Comparison of ENCODE assay signal across 25 cellular contexts in the genomic region with DNA sequence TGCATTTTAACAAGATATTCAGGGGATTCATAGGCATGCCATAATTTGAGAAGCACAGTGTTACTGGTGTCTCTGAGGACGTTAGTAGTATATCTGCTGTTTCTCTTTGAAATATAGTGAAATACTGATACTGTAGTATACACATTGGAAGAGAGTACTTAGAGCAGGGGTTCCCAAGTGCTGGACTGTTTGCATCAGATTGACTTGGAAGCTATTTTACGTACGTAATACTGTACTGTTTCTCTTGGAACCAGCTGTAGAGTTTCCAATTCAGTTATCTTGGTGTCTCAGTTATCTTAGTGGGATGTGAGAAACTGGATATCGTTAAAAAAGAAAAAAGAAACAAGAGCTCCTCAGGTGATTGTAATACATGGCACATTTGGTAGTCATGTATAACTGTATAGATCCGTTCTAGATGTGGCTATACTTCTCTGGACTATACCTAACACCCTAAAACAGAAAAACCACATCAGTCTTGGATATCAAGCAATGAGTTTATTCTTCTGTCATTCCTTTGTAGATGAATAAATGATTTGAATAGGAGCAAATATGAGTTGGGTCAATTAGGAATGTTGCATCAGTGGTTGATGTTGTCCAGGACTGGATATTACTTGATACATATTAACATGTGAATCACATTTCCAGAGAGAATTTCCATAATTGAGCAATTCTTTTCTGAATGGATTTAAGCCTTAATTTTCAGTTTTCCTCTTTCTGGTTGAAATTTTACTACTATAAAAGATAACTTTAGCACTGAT. TPM values are rescaled to one million over a fixed set of nuclear protein-coding genes. Genes with fewer than 3 reads are reported as not detected.
DNase-seq lines count a peak whose midpoint lies in the region; ATAC-seq and TF ChIP-seq lines count a peak whose summit lies in the region.
"Had no signal": no experiment of that assay in that cellular context is flagged by ENCODE, and none has a peak within 500 bp of the region (broad histone marks: within the 10 kb centered on the region; RNA-seq: fewer than 3 reads in every experiment).

No MANE protein-coding gene starts in this region.

- peak; percentile 57 for ATAC-seq in omental fat pad (ENCODE audit: low FRiP score)
- peak; percentile 56 for ATAC-seq in aorta (ENCODE audit: low FRiP score)
- no peak for ATAC-seq in HG02970 (IDR thresholded peaks at IDR 0.05; ENCODE audit: low FRiP score, unreplicated experiment)

- POLR2A ChIA-PET in MCF 10A (lab: Yijun Ruan, JAX): interaction anchor here (0.7 to 1.4 kb wide), 2 partner anchors 11 to 33 kb away, joined by 3 read pairs; a partner anchor contains a TSS

- H3K9me3 ChIP-seq in mammary epithelial cell (replicated peaks; ENCODE audit: insufficient read depth, low read length): no peaks in the 10 kb centered on the region
- no peaks in the 10 kb centered on the region for H3K9me3 ChIP-seq in aorta (ENCODE audit: control insufficient read depth, low read length)
- H3K9me3 ChIP-seq: BLaER1 treated with 17β-estradiol and CSF1 and Interleukin-3, amounts not matched to agents 10 nM and 100 nM; Caco-2; SK-N-SH had no signal

- H3K27me3 Mint-ChIP-seq in MCF 10A (ENCODE audit: insufficient read depth, unreplicated experiment): no peaks in the 10 kb centered on the region
- H3K27me3 Mint-ChIP-seq: CD4-positive, alpha-beta memory T cell had no signal

- peaks cover 7% of the 10 kb centered on the region for H3K79me2 ChIP-seq in mammary epithelial cell (ENCODE audit: insufficient read depth, low read length)

- H3K27me3 ChIP-seq in mammary epithelial cell (ENCODE audit: insufficient read depth, low read length): no peaks in the 10 kb centered on the region
- H3K27me3 ChIP-seq in aorta (ENCODE audit: control insufficient read depth in 1 of 2, insufficient read depth in 2 of 2, low read length in 1 of 2): no peaks in the 10 kb centered on the region
- H3K27me3 ChIP-seq: BLaER1 treated with 17β-estradiol and CSF1 and Interleukin-3, amounts not matched to agents 10 nM and 100 nM had no signal

- H2AFZ ChIP-seq in mammary epithelial cell (ENCODE audit: low read depth, low read length): no peak overlapping the region

- dilution Hi-C loops in mammary epithelial cell (cut with HindIII; ENCODE audit: low sequenced_read_pairs): no loop called here

- no peaks in the 10 kb centered on the region for H3K9me3 Mint-ChIP-seq in MCF 10A (ENCODE audit: unreplicated experiment)

- H4K20me1 ChIP-seq in mammary epithelial cell (ENCODE audit: insufficient read depth, low read length): no peaks in the 10 kb centered on the region

- H3K4me1 Mint-ChIP-seq in MCF 10A (ENCODE audit: insufficient read depth, unreplicated experiment): peaks cover 13% of the 10 kb centered on the region

- H3K4me1 ChIP-seq in mammary epithelial cell (ENCODE audit: insufficient read depth, low read length): no peaks in the 10 kb centered on the region
- H3K4me1 ChIP-seq in aorta (ENCODE audit: control insufficient read depth in 1 of 2, insufficient read depth in 2 of 2, low read length in 2 of 2): no peaks in the 10 kb centered on the region
- H3K4me1 ChIP-seq: BLaER1 treated with 17β-estradiol and CSF1 and Interleukin-3, amounts not matched to agents 10 nM and 100 nM had no signal

- TF ChIP-seq CTCF in mammary epithelial cell (conservative IDR thresholded peaks at IDR 0.05 in 1 of 2, IDR thresholded peaks at IDR 0.05 in 1 of 2; ENCODE audit: extremely low read depth in 1 of 2, insufficient read depth in 1 of 2, low read depth in 1 of 2, low read length in 2 of 2) (no peak), MCF 10A (IDR thresholded peaks at IDR 0.05; ENCODE audit: unreplicated experiment) (no peak), omental fat pad (IDR thresholded peaks at IDR 0.05) (no peak)

- intact Hi-C loops in mammary epithelial cell (cut with micrococcal nuclease) (no loop called here), MCF 10A (cut with micrococcal nuclease) (no loop called here), aorta (cut with DNase I) (no loop called here)

- H3K4me2 ChIP-seq in mammary epithelial cell (ENCODE audit: insufficient read depth, low read depth, low read length): no peak overlapping the region
- H3K4me2 ChIP-seq: BLaER1 treated with 17β-estradiol and CSF1 and Interleukin-3, amounts not matched to agents 10 nM and 100 nM; KMS-11; SK-N-SH had no signal

- H3K9ac ChIP-seq in mammary epithelial cell (ENCODE audit: insufficient read depth, low read length): no peak overlapping the region
- H3K9ac ChIP-seq: BLaER1 treated with 17β-estradiol and CSF1 and Interleukin-3, amounts not matched to agents 10 nM and 100 nM; KMS-11; SK-N-SH had no signal

- no peak overlapping the region for H3K4me3 ChIP-seq in mammary epithelial cell (replicated peaks in 1 of 3; ENCODE audit: insufficient read depth in 1 of 3, low read depth in 2 of 3, low read length in 3 of 3)
- H3K4me3 ChIP-seq in aorta (ENCODE audit: low read length in 2 of 2): no peak overlapping the region
- H3K4me3 ChIP-seq: BLaER1 treated with 17β-estradiol and CSF1 and Interleukin-3, amounts not matched to agents 10 nM and 100 nM had no signal

- BruUV-seq in mammary epithelial cell (replicated peaks; lab: Mats Ljungman, UMichigan) (no TSS peak), MCF 10A (replicated peaks; lab: Mats Ljungman, UMichigan) (no TSS peak)

- H3K27ac ChIP-seq in mammary epithelial cell (ENCODE audit: insufficient read depth, low read depth, low read length): no peak overlapping the region
- no peak overlapping the region for H3K27ac ChIP-seq in aorta (ENCODE audit: low read depth in 1 of 2, low read length in 2 of 2)
- H3K27ac ChIP-seq: 22Rv1; BLaER1 treated with 17β-estradiol and CSF1 and Interleukin-3, amounts not matched to agents 10 nM and 100 nM; HL-60; KMS-11; RWPE1 had no signal

- in situ Hi-C loops in mammary epithelial cell (cut with MboI; ENCODE audit: low sequenced_read_pairs in 2 of 2): no loop called here

- peaks cover 90% of the 10 kb centered on the region for H3K36me3 Mint-ChIP-seq in MCF 10A (ENCODE audit: insufficient read depth, unreplicated experiment)

- no peak overlapping the region for H3K4me3 Mint-ChIP-seq in MCF 10A (ENCODE audit: unreplicated experiment)
- H3K4me3 Mint-ChIP-seq: CD4-positive, alpha-beta memory T cell had no signal

- no peak overlapping the region for H3K27ac Mint-ChIP-seq in MCF 10A (ENCODE audit: low read depth, unreplicated experiment)

- H3K36me3 ChIP-seq in mammary epithelial cell (ENCODE audit: insufficient read depth, low read length) (peaks cover 23% of the 10 kb centered on the region), aorta (ENCODE audit: control insufficient read depth in 1 of 2, insufficient read depth in 2 of 2, low read length in 1 of 2) (peaks cover 0 to 6% of the 10 kb centered on the region in 2 donors)

- 99% methylated on average over 5 of the region's 5 CpGs for WGBS in mammary epithelial cell (ENCODE audit: low coverage, missing lambda C conversion rate)
- 29 to 30% methylated on average over 5 of the region's 5 CpGs for WGBS in aorta, 2 donors

- CTCF ChIA-PET in mammary epithelial cell (lab: Charles Lee; ENCODE audit: low non-redundant PET) (no interaction called here), MCF 10A (lab: Yijun Ruan, JAX) (interaction anchor here (0.6 to 2.1 kb wide), 5 partner anchors 12 to 1829 kb away, joined by 3 to 11 read pairs (median 4); no protein-coding TSS in a partner anchor)

- DNase-seq in mammary epithelial cell (peak; percentile 14), MCF 10A (ENCODE audit: unreplicated experiment) (no peak), fibroblast of gingiva (ENCODE audit: low read depth) (peak; percentile 37), omental fat pad (ENCODE audit: low spot score) (no peak), aorta (no peak), NOMO-1 treated with dmso at 0.1 percent for 144 hours (lab: John Stamatoyannopoulos, UW; ENCODE audit: unreplicated experiment) (no peak)
- DNase-seq in activated CD8-positive, alpha-beta memory T cell treated with anti-CD3 and anti-CD28 coated beads for 24 hours: no peak
- DNase-seq: ACHN; Caco-2; CD4-positive, alpha-beta memory T cell; DMS 273 treated with DMSO at 0.1 percent for 48 hours; NCI-H1105; NCI-H146; NCI-H2029; NCI-H2227 treated with DMSO at 0.1 percent for 48 hours; NCI-H510A treated with DMSO at 0.1 percent for 48 hours; NCI-H748 treated with DMSO at 0.1 percent for 48 hours; SIG-M5; SK-N-SH had no signal

RNA-seq across cellular contexts. Expression of a gene that starts 33.4 kb away (rescaled TPM):
- 10 to 100 TPM; 47.8 to 64.3 TPM for total RNA-seq in mammary epithelial cell
- polyA plus RNA-seq in mammary epithelial cell: 53.7 TPM
- polyA minus RNA-seq in mammary epithelial cell: 146 TPM
- 109 and 121 TPM in 2 replicates for total RNA-seq in MCF 10A (2022)
- 10 to 100 TPM; 31.2 to 41.8 (median 34.1) TPM for total RNA-seq in omental fat pad
- 10 to 100 TPM; 46.2 to 47.9 TPM for total RNA-seq in aorta
- polyA plus RNA-seq in aorta: 10 to 100 TPM; 17.7 to 19.8 TPM

Comparison
In these comparisons a context has a peak if more than half of its experiments do, and no peak if none do; other contexts are left out.
1. DNase-seq: peak in mammary epithelial cell (single experiment) and fibroblast of gingiva (single experiment); none in MCF 10A (single experiment), omental fat pad (single experiment), aorta (0 of 2), NOMO-1 treated with dmso at 0.1 percent for 144 hours (single experiment) and activated CD8-positive, alpha-beta memory T cell treated with anti-CD3 and anti-CD28 coated beads for 24 hours (single experiment).